In the genomic region with DNA sequence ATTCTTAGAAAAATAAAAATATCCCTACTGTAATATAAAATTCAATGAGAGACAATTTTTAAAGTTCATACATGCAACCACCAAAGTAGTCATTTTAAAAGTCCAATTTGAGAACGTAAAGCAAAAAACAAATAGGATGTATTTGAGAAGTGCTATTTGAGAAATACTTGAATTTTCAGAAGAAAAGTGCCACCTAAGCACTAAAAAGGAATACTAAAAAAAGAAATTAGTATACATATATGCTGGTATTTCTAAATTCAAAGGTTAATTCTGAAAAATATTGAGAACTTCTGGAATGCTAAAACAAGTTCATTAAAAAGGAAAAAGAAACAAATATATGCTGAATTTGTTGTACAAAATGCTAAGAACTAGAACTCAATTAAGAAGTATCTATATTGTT, we compare ENCODE assay signal across 29 cellular contexts.
"Had no signal": no experiment of that assay in that cellular context is flagged by ENCODE, and none has a peak within 500 bp of the region (broad histone marks: within the 10 kb centered on the region; RNA-seq: fewer than 3 reads in every experiment).

No MANE protein-coding gene starts in this region.

- ATAC-seq: effector memory CD8-positive, alpha-beta T cell; esophagus mucosa; gastrocnemius medialis; gastroesophageal sphincter; heart left ventricle; heart right ventricle had no signal

- H3K27me3 Mint-ChIP-seq: effector memory CD8-positive, alpha-beta T cell had no signal

- H3K27me3 ChIP-seq: colonic mucosa, esophagus muscularis mucosa, esophagus squamous epithelium, foreskin keratinocyte, gastroesophageal sphincter, heart left ventricle, hepatocyte had no signal

- H3K9me3 ChIP-seq: colonic mucosa had no signal

- H3K4me1 ChIP-seq: colonic mucosa, esophagus muscularis mucosa, esophagus squamous epithelium, foreskin keratinocyte, gastrocnemius medialis, gastroesophageal sphincter, heart right ventricle had no signal

- H3K36me3 ChIP-seq: colonic mucosa, esophagus muscularis mucosa, esophagus squamous epithelium, gastrocnemius medialis, gastroesophageal sphincter, heart left ventricle, heart right ventricle had no signal

- H3K4me3 ChIP-seq: colonic mucosa, coronary artery, dorsolateral prefrontal cortex, esophagus muscularis mucosa, esophagus squamous epithelium, gastrocnemius medialis, gastroesophageal sphincter, heart left ventricle, heart right ventricle, hepatocyte had no signal

- H3K27ac ChIP-seq: colonic mucosa, coronary artery, dorsolateral prefrontal cortex, epithelial cell of prostate, esophagus muscularis mucosa, esophagus squamous epithelium, foreskin keratinocyte, gastrocnemius medialis, gastroesophageal sphincter, heart left ventricle, heart right ventricle, hepatocyte had no signal

- H3K4me2 ChIP-seq: hepatocyte had no signal

- H3K27ac Mint-ChIP-seq: dendritic cell treated with granulocyte-macrophage colony-stimulating factor and Interleukin-4, amounts not matched to agents 40 ng/mL and 50 ng/mL, for 4 days; effector memory CD8-positive, alpha-beta T cell; endodermal cell had no signal

- H3K79me2 ChIP-seq: hepatocyte had no signal

- H2AFZ ChIP-seq: hepatocyte had no signal

- H3K4me1 Mint-ChIP-seq: endodermal cell had no signal

- DNase-seq: colonic mucosa; cortex of kidney; dermis blood vessel endothelial cell; dorsolateral prefrontal cortex; effector CD4-positive, alpha-beta T cell; effector CD8-positive, alpha-beta T cell; effector memory CD4-positive, alpha-beta T cell; effector memory CD8-positive, alpha-beta T cell; endodermal cell; erythroblast; esophagus squamous epithelium; foreskin fibroblast; foreskin keratinocyte; foreskin melanocyte; gastrocnemius medialis; glutamatergic neuron; head of caudate nucleus; heart left ventricle; heart right ventricle had no signal

- H3K4me3 Mint-ChIP-seq: dendritic cell treated with granulocyte-macrophage colony-stimulating factor and Interleukin-4, amounts not matched to agents 40 ng/mL and 50 ng/mL, for 4 days; effector memory CD8-positive, alpha-beta T cell; endodermal cell had no signal

- FAIRE-seq: endometrium, endothelial cell of umbilical vein, frontal cortex had no signal
